15 cellular contexts compared by ENCODE assay signal in genomic region chr17:18267366-18267765, GRCh38. TPM values are rescaled to one million over a fixed set of nuclear protein-coding genes. Genes with fewer than 3 reads are reported as not detected.
DNase-seq lines count a peak whose midpoint lies in the region; ATAC-seq, FAIRE-seq and TF ChIP-seq lines count a peak whose summit lies in the region.
"Had no signal": no experiment of that assay in that cellular context is flagged by ENCODE, and none has a peak within 500 bp of the region (broad histone marks: within the 10 kb centered on the region; RNA-seq: fewer than 3 reads in every experiment).

No MANE protein-coding gene starts in this region.

- H3K9me3 ChIP-seq in GM12878 (replicated peaks; ENCODE audit: control insufficient read depth, insufficient read depth, low read length), result no peaks in the 10 kb centered on the region
- H3K9me3 ChIP-seq: right atrium auricular region, SK-N-SH, thyroid gland had no signal

- ATAC-seq in GM12878, result no peak

- DNase-seq in H7 (peak; percentile 48), GM12878 (ENCODE audit: low read depth, low spot score) (no peak)
- no peak for DNase-seq in stimulated activated CD4-positive, alpha-beta T cell treated with anti-CD3 and anti-CD28 coated beads, Interleukin-15, amount 100 ng/mL, for 24 hours
- no peak for DNase-seq in activated T-helper 2 cell treated with anti-CD3 and anti-CD28 coated beads, Interferon-gamma antibody, Interleukin-2, Interleukin-4, amounts not matched to agents 10 μg/mL and 5 μg/mL and 100 μg/mL, durations not matched to agents 14 hours and 24 hours and 36 hours (ENCODE audit: low spot score)
- DNase-seq: activated CD4-positive, alpha-beta T cell treated with anti-CD3 and anti-CD28 coated beads, Interleukin-2, amount 10 ng/mL, durations not matched to agents 7 days and 5 days; NCI-H446 treated with DMSO at 0.1 percent for 48 hours; nephron progenitor cell; SK-N-SH; stimulated activated CD4-positive, alpha-beta T cell treated with anti-CD3 and anti-CD28 coated beads, Interleukin-2, amount 100 ng/mL, for 24 hours; thyroid gland had no signal

- H3K79me2 ChIP-seq in GM12878 (ENCODE audit: control insufficient read depth, insufficient read depth, low read length), result no peaks in the 10 kb centered on the region

- TF ChIP-seq RAD21 in GM12878 (IDR thresholded peaks at IDR 0.05; ENCODE audit: insufficient read depth, low read depth, low read length), result no peak

- H3K4me2 ChIP-seq in GM12878 (ENCODE audit: control insufficient read depth, insufficient read depth), result no peak overlapping the region
- H3K4me2 ChIP-seq: SK-N-SH had no signal

- peak; percentile 17; the same call in 1 of the 2 replicates for TF ChIP-seq POLR2A in GM12878 (IDR thresholded peaks at IDR 0.05; ENCODE audit: low read depth, low read length)

- in situ Hi-C loops in GM12878 (cut with MboI), result no loop called here

- FAIRE-seq in GM12878 (lab: Jason Lieb, UNC), result no peak
- FAIRE-seq: D721Med, GM18507 had no signal

- intact Hi-C loops in GM12878 (cut with micrococcal nuclease; ENCODE audit: unreplicated experiment), result no loop called here
- intact Hi-C loops in activated T-helper 2 cell treated with anti-CD3 and anti-CD28 coated beads, Interferon-gamma antibody, Interleukin-2, Interleukin-4, amounts not matched to agents 10 μg/mL and 5 μg/mL and 100 μg/mL, durations not matched to agents 14 hours and 24 hours and 36 hours (cut with micrococcal nuclease), result no loop called here

- SMC1A ChIA-PET in GM12878 (lab: Charles Lee; ENCODE audit: uncharacterized antibody, unreplicated experiment), result no interaction called here

- POLR2A ChIA-PET in GM12878 (lab: Charles Lee), result no interaction called here

- no peaks in the 10 kb centered on the region for H3K27me3 ChIP-seq in H7 (ENCODE audit: control insufficient read depth, insufficient read depth, low read length)
- H3K27me3 ChIP-seq in GM12878 (replicated peaks in 1 of 2; ENCODE audit: control insufficient read depth in 2 of 2, insufficient read depth in 2 of 2, low read length in 1 of 2), result no peaks in the 10 kb centered on the region
- H3K27me3 ChIP-seq: right atrium auricular region, thyroid gland had no signal

- CTCF ChIA-PET in GM12878 (lab: Yijun Ruan, JAX), result no interaction called here

- H3K27me3 Mint-ChIP-seq in activated T-helper 2 cell treated with anti-CD3 and anti-CD28 coated beads, Interferon-gamma antibody, Interleukin-2, Interleukin-4, amounts not matched to agents 10 μg/mL and 5 μg/mL and 100 μg/mL, durations not matched to agents 14 hours and 24 hours and 36 hours (ENCODE audit: low read depth), result no peaks in the 10 kb centered on the region
- H3K27me3 Mint-ChIP-seq: activated CD4-positive, alpha-beta T cell treated with anti-CD3 and anti-CD28 coated beads, Interleukin-2, amount 10 ng/mL, durations not matched to agents 7 days and 5 days had no signal

- peaks cover 3% of the 10 kb centered on the region for H3K4me1 Mint-ChIP-seq in activated T-helper 2 cell treated with anti-CD3 and anti-CD28 coated beads, Interferon-gamma antibody, Interleukin-2, Interleukin-4, amounts not matched to agents 10 μg/mL and 5 μg/mL and 100 μg/mL, durations not matched to agents 14 hours and 24 hours and 36 hours (ENCODE audit: low read depth)

- no TSS peak for BruUV-seq in GM12878 (replicated peaks; lab: Mats Ljungman, UMichigan)

- H3K9ac ChIP-seq in GM12878 (ENCODE audit: control insufficient read depth, insufficient read depth, low read length), result no peak overlapping the region
- H3K9ac ChIP-seq: SK-N-SH had no signal

- H3K4me1 ChIP-seq in GM12878 (ENCODE audit: control insufficient read depth, insufficient read depth, low read length), result no peaks in the 10 kb centered on the region

- H4K20me1 ChIP-seq in GM12878 (ENCODE audit: control insufficient read depth, insufficient read depth), result no peaks in the 10 kb centered on the region

- TF ChIP-seq CTCF in GM12878 (IDR thresholded peaks at IDR 0.05 in 2 of 3, conservative IDR thresholded peaks at IDR 0.05 in 1 of 3; ENCODE audit: control insufficient read depth in 2 of 3, extremely low read depth in 1 of 3, insufficient read depth in 1 of 3, low read depth in 3 of 3, low read length in 3 of 3), result no peak

- H3K4me3 Mint-ChIP-seq in activated T-helper 2 cell treated with anti-CD3 and anti-CD28 coated beads, Interferon-gamma antibody, Interleukin-2, Interleukin-4, amounts not matched to agents 10 μg/mL and 5 μg/mL and 100 μg/mL, durations not matched to agents 14 hours and 24 hours and 36 hours (ENCODE audit: low read depth), result no peak overlapping the region
- H3K4me3 Mint-ChIP-seq: activated CD4-positive, alpha-beta T cell treated with anti-CD3 and anti-CD28 coated beads, Interleukin-2, amount 10 ng/mL, durations not matched to agents 7 days and 5 days; nephron progenitor cell had no signal

- no peak overlapping the region for H3K27ac ChIP-seq in GM12878 (ENCODE audit: control insufficient read depth, insufficient read depth)
- H3K27ac ChIP-seq: HL-60, right atrium auricular region, thyroid gland had no signal

- H3K36me3 ChIP-seq in H7 (replicated peaks; ENCODE audit: control insufficient read depth, insufficient read depth, low read length) (peaks cover 7% of the 10 kb centered on the region), GM12878 (ENCODE audit: control insufficient read depth in 2 of 2, insufficient read depth in 2 of 2, low read length in 1 of 2) (peaks cover 0 to 5% of the 10 kb centered on the region in 2 experiments; a peak in 3 of 4 replicates)

- WGBS in GM12878 (ENCODE audit: insufficient coverage, insufficient replicate concordance, low lambda C conversion rate, missing lambda C conversion rate), result 60% methylated on average over 10 of the region's 10 CpGs

- no peak overlapping the region for H3K4me3 ChIP-seq in H7 (ENCODE audit: insufficient read depth, low read depth, low read length)
- no peak overlapping the region for H3K4me3 ChIP-seq in GM12878
- H3K4me3 ChIP-seq: lung, right atrium auricular region, thyroid gland had no signal

- H3K27ac Mint-ChIP-seq in activated T-helper 2 cell treated with anti-CD3 and anti-CD28 coated beads, Interferon-gamma antibody, Interleukin-2, Interleukin-4, amounts not matched to agents 10 μg/mL and 5 μg/mL and 100 μg/mL, durations not matched to agents 14 hours and 24 hours and 36 hours, result no peak overlapping the region

- no peaks in the 10 kb centered on the region for H3K9me3 Mint-ChIP-seq in activated T-helper 2 cell treated with anti-CD3 and anti-CD28 coated beads, Interferon-gamma antibody, Interleukin-2, Interleukin-4, amounts not matched to agents 10 μg/mL and 5 μg/mL and 100 μg/mL, durations not matched to agents 14 hours and 24 hours and 36 hours
- H3K9me3 Mint-ChIP-seq: activated CD4-positive, alpha-beta T cell treated with anti-CD3 and anti-CD28 coated beads, Interleukin-2, amount 10 ng/mL, durations not matched to agents 7 days and 5 days; nephron progenitor cell had no signal

- H2AFZ ChIP-seq in GM12878 (ENCODE audit: control insufficient read depth, low read depth, low read length), result no peak overlapping the region

- no peak for TF ChIP-seq EP300 in GM12878 (IDR thresholded peaks at IDR 0.05; ENCODE audit: borderline replicate concordance in 1 of 2, control insufficient read depth in 1 of 2, low read depth in 2 of 2, low read length in 2 of 2)

- H3K36me3 Mint-ChIP-seq in activated T-helper 2 cell treated with anti-CD3 and anti-CD28 coated beads, Interferon-gamma antibody, Interleukin-2, Interleukin-4, amounts not matched to agents 10 μg/mL and 5 μg/mL and 100 μg/mL, durations not matched to agents 14 hours and 24 hours and 36 hours (ENCODE audit: low read depth), result peaks cover 14% of the 10 kb centered on the region

- RAD21 ChIA-PET in GM12878 (lab: Charles Lee; ENCODE audit: unreplicated experiment), result no interaction called here

RNA-seq across cellular contexts. Expression of gene MIEF2, which starts 6.9 kb away (rescaled TPM):
- 16.2 and 17.3 TPM in 2 replicates for total RNA-seq in H7 (2014; rRNA removed; shearing (Covaris generic))
- total RNA-seq in GM12878 (2013; cell fraction: nucleolus; rRNA removed), result 27.7 and 31.4 TPM in 2 replicates
- total RNA-seq in GM12878 (2014; rRNA removed), result 6.6 and 7.3 TPM in 2 replicates
- total RNA-seq in GM12878 (2014; rRNA removed; fragmentation: Illumina TruSeq; extraction: Trizol), result 1.6 and 1.7 TPM in 2 replicates
- 8.3 and 8.4 TPM in 2 replicates for total RNA-seq in GM12878 (2021)
- polyA plus RNA-seq in GM12878 (2011; ENCODE audit: low read depth), result 1.2 TPM
- polyA plus RNA-seq in GM12878 (2011; rRNA removed), result 2.3 and 3.9 TPM in 2 replicates
- polyA plus RNA-seq in GM12878 (2011; cell fraction: cytosol; rRNA removed), result 9.7 and 10.0 TPM in 2 replicates
- 24.2 and 29.4 TPM in 2 replicates for polyA plus RNA-seq in GM12878 (2011; cell fraction: nucleus; rRNA removed)
- polyA plus RNA-seq in GM12878 (2012), result 6.0 and 9.4 TPM in 2 replicates
- polyA plus RNA-seq in GM12878 (2014; fragmentation: Illumina TruSeq; extraction: Trizol), result 0.35 and 1.4 TPM in 2 replicates
- polyA plus RNA-seq in GM12878 (2014; fragmentation: Nextera tagmentation; extraction: Ambion mirVana), result under 1 TPM; 0.16 to 0.42 TPM
- polyA plus RNA-seq in GM12878 (2014; rRNA removed), result 4.2 and 6.1 TPM in 2 replicates
- polyA plus RNA-seq in GM12878 (2016; fragmentation: Nextera tagmentation; extraction: Ambion mirVana), result 1 to 10 TPM; 7.1 to 9.2 TPM
- polyA minus RNA-seq in GM12878 (2011; rRNA and poly(A)+ RNA removed), result 7.0 and 15.9 TPM in 2 replicates
- polyA minus RNA-seq in GM12878 (2011; cell fraction: cytosol; rRNA and poly(A)+ RNA removed), result 3.1 and 3.6 TPM in 2 replicates
- 15.2 and 20.4 TPM in 2 replicates for polyA minus RNA-seq in GM12878 (2011; cell fraction: nucleus; rRNA and poly(A)+ RNA removed)
- total RNA-seq in activated T-helper 2 cell treated with anti-CD3 and anti-CD28 coated beads, Interferon-gamma antibody, Interleukin-2, Interleukin-4, amounts not matched to agents 10 μg/mL and 5 μg/mL and 100 μg/mL, durations not matched to agents 14 hours and 24 hours and 36 hours, result 6.8 and 7.9 TPM in 2 replicates

RNA-seq across cellular contexts. Expression of gene FLII, which starts 8.8 kb away (rescaled TPM):
- total RNA-seq in H7 (2014; rRNA removed; shearing (Covaris generic)), result 199 and 225 TPM in 2 replicates
- total RNA-seq in GM12878 (2013; cell fraction: nucleolus; rRNA removed), result 93.7 and 103 TPM in 2 replicates
- 109 and 118 TPM in 2 replicates for total RNA-seq in GM12878 (2014; rRNA removed)
- total RNA-seq in GM12878 (2014; rRNA removed; fragmentation: Illumina TruSeq; extraction: Trizol), result 83.1 and 84.3 TPM in 2 replicates
- total RNA-seq in GM12878 (2021), result 169 and 182 TPM in 2 replicates
- 124 TPM for polyA plus RNA-seq in GM12878 (2011; ENCODE audit: low read depth)
- 110 and 200 TPM in 2 replicates for polyA plus RNA-seq in GM12878 (2011; rRNA removed)
- polyA plus RNA-seq in GM12878 (2011; cell fraction: cytosol; rRNA removed), result 246 and 320 TPM in 2 replicates
- polyA plus RNA-seq in GM12878 (2011; cell fraction: nucleus; rRNA removed), result 551 and 585 TPM in 2 replicates
- 116 and 131 TPM in 2 replicates for polyA plus RNA-seq in GM12878 (2012)
- polyA plus RNA-seq in GM12878 (2014; fragmentation: Illumina TruSeq; extraction: Trizol), result 75.4 and 94.4 TPM in 2 replicates
- 10 to 100 TPM; 22.2 to 33.0 TPM for polyA plus RNA-seq in GM12878 (2014; fragmentation: Nextera tagmentation; extraction: Ambion mirVana)
- 122 and 124 TPM in 2 replicates for polyA plus RNA-seq in GM12878 (2014; rRNA removed)
- 100 to 1,000 TPM; 128 to 139 TPM for polyA plus RNA-seq in GM12878 (2016; fragmentation: Nextera tagmentation; extraction: Ambion mirVana)
- polyA minus RNA-seq in GM12878 (2011; rRNA and poly(A)+ RNA removed), result 230 and 280 TPM in 2 replicates
- 123 and 124 TPM in 2 replicates for polyA minus RNA-seq in GM12878 (2011; cell fraction: cytosol; rRNA and poly(A)+ RNA removed)
- polyA minus RNA-seq in GM12878 (2011; cell fraction: nucleus; rRNA and poly(A)+ RNA removed), result 69.9 and 94.9 TPM in 2 replicates
- total RNA-seq in activated T-helper 2 cell treated with anti-CD3 and anti-CD28 coated beads, Interferon-gamma antibody, Interleukin-2, Interleukin-4, amounts not matched to agents 10 μg/mL and 5 μg/mL and 100 μg/mL, durations not matched to agents 14 hours and 24 hours and 36 hours, result 334 and 340 TPM in 2 replicates

RNA-seq across cellular contexts. Expression of gene LLGL1, which starts 41.9 kb away (rescaled TPM):
- 81.6 and 85.1 TPM in 2 replicates for total RNA-seq in H7 (2014; rRNA removed; shearing (Covaris generic))
- 3.1 and 3.5 TPM in 2 replicates for total RNA-seq in GM12878 (2013; cell fraction: nucleolus; rRNA removed)
- total RNA-seq in GM12878 (2014; rRNA removed), result 5.9 and 7.8 TPM in 2 replicates
- total RNA-seq in GM12878 (2014; rRNA removed; fragmentation: Illumina TruSeq; extraction: Trizol), result 1.9 and 3.0 TPM in 2 replicates
- total RNA-seq in GM12878 (2021), result 8.8 and 9.2 TPM in 2 replicates
- polyA plus RNA-seq in GM12878 (2011; ENCODE audit: low read depth), result 1.3 TPM
- polyA plus RNA-seq in GM12878 (2011; rRNA removed), result 1.5 and 3.7 TPM in 2 replicates
- 6.0 and 9.3 TPM in 2 replicates for polyA plus RNA-seq in GM12878 (2011; cell fraction: cytosol; rRNA removed)
- 6.7 and 10.5 TPM in 2 replicates for polyA plus RNA-seq in GM12878 (2011; cell fraction: nucleus; rRNA removed)
- polyA plus RNA-seq in GM12878 (2012), result 2.8 and 3.0 TPM in 2 replicates
- 0.70 and 2.0 TPM in 2 replicates for polyA plus RNA-seq in GM12878 (2014; fragmentation: Illumina TruSeq; extraction: Trizol)
- polyA plus RNA-seq in GM12878 (2014; fragmentation: Nextera tagmentation; extraction: Ambion mirVana), result under 1 TPM; 0.02 TPM
- 8.7 and 9.8 TPM in 2 replicates for polyA plus RNA-seq in GM12878 (2014; rRNA removed)
- 1 to 10 TPM in 1 of 2 experiments, under 1 TPM in 1; 0.82 to 1.3 TPM for polyA plus RNA-seq in GM12878 (2016; fragmentation: Nextera tagmentation; extraction: Ambion mirVana)
- 3.9 and 8.6 TPM in 2 replicates for polyA minus RNA-seq in GM12878 (2011; rRNA and poly(A)+ RNA removed)
- 3.6 and 4.1 TPM in 2 replicates for polyA minus RNA-seq in GM12878 (2011; cell fraction: cytosol; rRNA and poly(A)+ RNA removed)
- 1.9 and 3.4 TPM in 2 replicates for polyA minus RNA-seq in GM12878 (2011; cell fraction: nucleus; rRNA and poly(A)+ RNA removed)
- total RNA-seq in activated T-helper 2 cell treated with anti-CD3 and anti-CD28 coated beads, Interferon-gamma antibody, Interleukin-2, Interleukin-4, amounts not matched to agents 10 μg/mL and 5 μg/mL and 100 μg/mL, durations not matched to agents 14 hours and 24 hours and 36 hours, result 23.0 and 24.7 TPM in 2 replicates

RNA-seq across cellular contexts. Expression of gene TOP3A, which starts 47.4 kb away (rescaled TPM):
- total RNA-seq in H7 (2014; rRNA removed; shearing (Covaris generic)), result 36.7 and 48.0 TPM in 2 replicates
- total RNA-seq in GM12878 (2013; cell fraction: nucleolus; rRNA removed), result 164 and 173 TPM in 2 replicates
- total RNA-seq in GM12878 (2014; rRNA removed) (32.8 and 39.5 TPM in 2 replicates), GM12878 (2014; rRNA removed; fragmentation: Illumina TruSeq; extraction: Trizol) (31.3 and 33.6 TPM in 2 replicates), GM12878 (2021) (50.0 and 51.9 TPM in 2 replicates)
- polyA plus RNA-seq in GM12878 (2011; ENCODE audit: low read depth), result 21.7 TPM
- polyA plus RNA-seq in GM12878 (2011; rRNA removed) (21.6 and 25.3 TPM in 2 replicates), GM12878 (2014; fragmentation: Illumina TruSeq; extraction: Trizol) (22.8 and 30.8 TPM in 2 replicates), GM12878 (2014; fragmentation: Nextera tagmentation; extraction: Ambion mirVana) (10 to 100 TPM in 1 of 2 experiments, 1 to 10 TPM in 1; 4.2 to 11.5 TPM), GM12878 (2014; rRNA removed) (30.0 and 30.2 TPM in 2 replicates), GM12878 (2016; fragmentation: Nextera tagmentation; extraction: Ambion mirVana) (10 to 100 TPM; 35.3 to 39.4 TPM)
- 19.3 and 20.7 TPM in 2 replicates for polyA plus RNA-seq in GM12878 (2011; cell fraction: cytosol; rRNA removed)
- 38.3 and 45.7 TPM in 2 replicates for polyA plus RNA-seq in GM12878 (2011; cell fraction: nucleus; rRNA removed)
- polyA plus RNA-seq in GM12878 (2012), result 21.7 and 22.5 TPM in 2 replicates
- 46.9 and 51.2 TPM in 2 replicates for polyA minus RNA-seq in GM12878 (2011; rRNA and poly(A)+ RNA removed)
- 11.1 and 19.5 TPM in 2 replicates for polyA minus RNA-seq in GM12878 (2011; cell fraction: cytosol; rRNA and poly(A)+ RNA removed)
- 39.4 and 60.5 TPM in 2 replicates for polyA minus RNA-seq in GM12878 (2011; cell fraction: nucleus; rRNA and poly(A)+ RNA removed)
- 70.7 and 75.0 TPM in 2 replicates for total RNA-seq in activated T-helper 2 cell treated with anti-CD3 and anti-CD28 coated beads, Interferon-gamma antibody, Interleukin-2, Interleukin-4, amounts not matched to agents 10 μg/mL and 5 μg/mL and 100 μg/mL, durations not matched to agents 14 hours and 24 hours and 36 hours

RNA-seq across cellular contexts. Expression of gene SMCR8, which starts 47.7 kb away (rescaled TPM):
- 13.1 and 14.4 TPM in 2 replicates for total RNA-seq in H7 (2014; rRNA removed; shearing (Covaris generic))
- 18.5 and 19.9 TPM in 2 replicates for total RNA-seq in GM12878 (2013; cell fraction: nucleolus; rRNA removed)
- total RNA-seq in GM12878 (2014; rRNA removed) (10.4 and 11.6 TPM in 2 replicates), GM12878 (2014; rRNA removed; fragmentation: Illumina TruSeq; extraction: Trizol) (9.6 and 10.9 TPM in 2 replicates), GM12878 (2021) (14.6 and 16.4 TPM in 2 replicates)
- 7.6 TPM for polyA plus RNA-seq in GM12878 (2011; ENCODE audit: low read depth)
- polyA plus RNA-seq in GM12878 (2011; rRNA removed) (5.3 and 6.4 TPM in 2 replicates), GM12878 (2014; fragmentation: Illumina TruSeq; extraction: Trizol) (12.1 and 13.4 TPM in 2 replicates), GM12878 (2014; fragmentation: Nextera tagmentation; extraction: Ambion mirVana) (under 1 TPM; 0.52 to 0.77 TPM), GM12878 (2014; rRNA removed) (9.7 and 9.9 TPM in 2 replicates), GM12878 (2016; fragmentation: Nextera tagmentation; extraction: Ambion mirVana) (1 to 10 TPM; 4.5 to 4.7 TPM)
- 7.0 and 7.7 TPM in 2 replicates for polyA plus RNA-seq in GM12878 (2011; cell fraction: cytosol; rRNA removed)
- polyA plus RNA-seq in GM12878 (2011; cell fraction: nucleus; rRNA removed), result 8.9 and 10.0 TPM in 2 replicates
- 10.2 and 10.3 TPM in 2 replicates for polyA plus RNA-seq in GM12878 (2012)
- polyA minus RNA-seq in GM12878 (2011; rRNA and poly(A)+ RNA removed), result 10.2 and 14.8 TPM in 2 replicates
- polyA minus RNA-seq in GM12878 (2011; cell fraction: cytosol; rRNA and poly(A)+ RNA removed), result 5.1 TPM in 2 replicates
- polyA minus RNA-seq in GM12878 (2011; cell fraction: nucleus; rRNA and poly(A)+ RNA removed), result 8.0 and 12.5 TPM in 2 replicates
- 16.5 and 16.8 TPM in 2 replicates for total RNA-seq in activated T-helper 2 cell treated with anti-CD3 and anti-CD28 coated beads, Interferon-gamma antibody, Interleukin-2, Interleukin-4, amounts not matched to agents 10 μg/mL and 5 μg/mL and 100 μg/mL, durations not matched to agents 14 hours and 24 hours and 36 hours
